Comparison of ENCODE assay signal across 23 cellular contexts in the genomic region with DNA sequence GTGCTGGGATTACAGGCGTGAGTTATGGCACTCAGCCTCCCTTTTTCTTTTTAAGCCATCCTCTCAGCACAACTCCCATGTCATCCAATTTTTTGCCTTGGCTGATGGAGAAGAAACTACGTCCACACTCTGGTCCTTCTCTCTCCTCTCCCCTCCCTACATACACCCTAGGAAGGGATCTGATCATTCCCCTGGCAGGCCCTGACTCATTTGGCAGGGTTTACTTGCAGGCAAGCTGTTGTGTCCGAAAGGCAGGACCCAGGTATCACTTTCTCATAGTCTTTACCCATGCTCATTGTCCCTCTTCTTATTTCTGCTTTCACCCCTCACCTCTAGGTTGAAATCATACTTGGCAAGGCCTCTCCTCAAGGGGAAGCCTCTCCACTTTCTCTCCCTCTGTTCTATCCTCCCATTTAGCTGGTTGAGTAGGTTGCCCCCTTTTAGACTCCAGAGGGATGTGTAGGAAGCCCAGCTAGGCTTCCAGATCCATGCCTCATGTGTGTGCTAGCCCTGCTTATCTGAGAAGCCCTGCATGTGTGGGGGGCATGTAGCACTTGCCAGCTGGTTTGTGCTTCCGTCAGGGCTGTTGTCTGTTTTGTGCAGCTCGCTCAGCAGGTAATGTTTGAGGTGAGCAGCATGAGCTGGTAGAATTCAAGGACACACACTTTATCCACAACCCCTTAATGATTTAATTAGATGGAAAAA. TPM values are rescaled to one million over a fixed set of nuclear protein-coding genes. Genes with fewer than 3 reads are reported as not detected.
DNase-seq lines count a peak whose midpoint lies in the region; ATAC-seq and TF ChIP-seq lines count a peak whose summit lies in the region.
"Had no signal": no experiment of that assay in that cellular context is flagged by ENCODE, and none has a peak within 500 bp of the region (broad histone marks: within the 10 kb centered on the region; RNA-seq: fewer than 3 reads in every experiment).

No MANE protein-coding gene starts in this region.

- no peak for TF ChIP-seq POLR2A in breast epithelium (IDR thresholded peaks at IDR 0.05)

- peaks cover 50 to 62% of the 10 kb centered on the region in 2 experiments for H3K4me1 Mint-ChIP-seq in H9

- no peak overlapping the region for H3K18ac ChIP-seq in H9 (ENCODE audit: insufficient read length, low read depth, low read length)

- H3K9me3 Mint-ChIP-seq in H9 = no peaks in the 10 kb centered on the region
- H3K9me3 Mint-ChIP-seq: GM23338, T-cell had no signal

- no peaks in the 10 kb centered on the region for H4K20me1 ChIP-seq in H9 (ENCODE audit: control insufficient read depth, insufficient read depth, insufficient read length)

- H2BK15ac ChIP-seq in H9 (ENCODE audit: low read depth, low read length) = no peak overlapping the region

- peak overlapping the region in 2 of 3 experiments; percentile 56 to 63; a peak in 5 of 7 replicates for H3K27ac Mint-ChIP-seq in H9
- H3K27ac Mint-ChIP-seq: GM23338, T-cell had no signal

- H3T11ph ChIP-seq in H9 (ENCODE audit: low read length) = no peak overlapping the region

- H3K4me3 ChIP-seq in dorsolateral prefrontal cortex (peak overlapping the region in 37 of 59 donors; percentile 1 to 78 (median 59)), parathyroid adenoma (ENCODE audit: low read depth, low read length) (no peak overlapping the region), breast epithelium (no peak overlapping the region)
- H3K4me3 ChIP-seq: GM23338 had no signal

- no peak overlapping the region for H3K4me2 ChIP-seq in H9 (ENCODE audit: insufficient read depth, insufficient read length, low read length)
- H3K4me2 ChIP-seq in parathyroid adenoma (ENCODE audit: low read length) = no peak overlapping the region
- H3K4me2 ChIP-seq: GM23338, KMS-11 had no signal

- H3K9ac ChIP-seq in H9 (ENCODE audit: extremely low read depth, insufficient read length, low read length) (no peak overlapping the region), parathyroid adenoma (no peak overlapping the region)
- H3K9ac ChIP-seq: KMS-11 had no signal

- H3K79me2 ChIP-seq in H9 (ENCODE audit: insufficient read depth, low read length) (no peaks in the 10 kb centered on the region; the same call in 1 of the 2 replicates), parathyroid adenoma (no peaks in the 10 kb centered on the region)

- no peak for ATAC-seq in HG03039 (IDR thresholded peaks at IDR 0.05; ENCODE audit: unreplicated experiment)
- ATAC-seq: GM23338, PC-3, SK-N-SH treated with all-trans-retinoic acid at 6 μM for 48 hours, T-cell had no signal

- H3K27ac ChIP-seq in H9 (ENCODE audit: insufficient read length, low read depth, low read length) = no peak overlapping the region
- H3K27ac ChIP-seq in dorsolateral prefrontal cortex = peak overlapping the region in 5 of 59 donors; percentile 12 to 94 (median 36)
- H3K27ac ChIP-seq in parathyroid adenoma = peak overlapping the region; percentile 30
- no peak overlapping the region for H3K27ac ChIP-seq in breast epithelium
- H3K27ac ChIP-seq: KMS-11, RWPE1 had no signal

- H3K23ac ChIP-seq in H9 (ENCODE audit: insufficient read length, low read depth, low read length) = no peak overlapping the region

- H3K36me3 Mint-ChIP-seq in H9 (ENCODE audit: insufficient read depth in 1 of 3, low read depth in 3 of 3) = peaks cover 0 to 11% (median 10%) of the 10 kb centered on the region in 3 experiments; a peak in 3 of 7 replicates
- H3K36me3 Mint-ChIP-seq: CD14-positive monocyte, T-cell had no signal

- no CpG with 5 or more reads among the region's 5 CpGs for WGBS in H9 (ENCODE audit: extremely low coverage, insufficient read length, low lambda C conversion rate)

- H3K79me1 ChIP-seq in H9 (ENCODE audit: insufficient read depth, low read depth, low read length, poor library complexity, severe bottlenecking) = no peaks in the 10 kb centered on the region

- H2BK120ac ChIP-seq in H9 (ENCODE audit: low read depth, low read length, poor library complexity, severe bottlenecking) = no peak overlapping the region

- H2BK5ac ChIP-seq in H9 (ENCODE audit: insufficient read length, low read length) = no peak overlapping the region

- DNase-seq in H9 (no peak), NCI-H146 treated with DMSO at 0.1 percent for 48 hours (lab: John Stamatoyannopoulos, UW; ENCODE audit: unreplicated experiment) (peak; percentile 70), dorsolateral prefrontal cortex (peak in 1 of 10 donors; percentile 44), breast epithelium (ENCODE audit: low spot score in 2 of 2) (no peak)
- no peak for DNase-seq in central memory CD4-positive, alpha-beta T cell
- DNase-seq: ACHN, Caco-2, GF-D8, MV-4-11, NCI-H2029, NCI-H2171 treated with DMSO at 0.1 percent for 48 hours, NCI-H446 treated with DMSO at 0.1 percent for 48 hours, NCI-H774, PC-3, SIG-M5, T-cell had no signal

- H3K14ac ChIP-seq in H9 (ENCODE audit: insufficient read depth, low read length) = no peak overlapping the region; the same call in 1 of the 2 replicates

- no peak overlapping the region for H3K56ac ChIP-seq in H9 (ENCODE audit: insufficient read length, low read depth, low read length)

- no peaks in the 10 kb centered on the region for H3K27me3 Mint-ChIP-seq in H9 (ENCODE audit: low read depth)
- H3K27me3 Mint-ChIP-seq: T-cell had no signal

- peaks cover 3% of the 10 kb centered on the region for H3K23me2 ChIP-seq in H9 (ENCODE audit: insufficient read length, low read depth, low read length, poor library complexity, severe bottlenecking)

- no peak overlapping the region for H4K91ac ChIP-seq in H9 (ENCODE audit: insufficient read length, low read depth, low read length)

- no peak overlapping the region for H2AK5ac ChIP-seq in H9 (ENCODE audit: insufficient read length, low read length)

- no peaks in the 10 kb centered on the region for H3K4me1 ChIP-seq in H9 (ENCODE audit: insufficient read depth, low read length)
- H3K4me1 ChIP-seq in parathyroid adenoma = peaks cover 17% of the 10 kb centered on the region
- H3K4me1 ChIP-seq in breast epithelium = no peaks in the 10 kb centered on the region
- H3K4me1 ChIP-seq: Caco-2 had no signal

- H3K4me3 Mint-ChIP-seq in H9 = no peak overlapping the region
- H3K4me3 Mint-ChIP-seq: CD14-positive monocyte, GM23338, T-cell had no signal

- no peak overlapping the region for H2BK20ac ChIP-seq in H9 (ENCODE audit: low read depth, low read length, poor library complexity, severe bottlenecking)

- intact Hi-C loops in dorsolateral prefrontal cortex (cut with DNase I) = no loop called here
- intact Hi-C loops in breast epithelium (cut with DNase I; ENCODE audit: low total_unique reads) = no loop called here

- H4K8ac ChIP-seq in H9 (replicated peaks; ENCODE audit: insufficient read length, low read depth, low read length) = no peak overlapping the region

- H3K36me3 ChIP-seq in parathyroid adenoma (ENCODE audit: control insufficient read depth, insufficient read depth, low read length) = no peaks in the 10 kb centered on the region
- H3K36me3 ChIP-seq in breast epithelium = no peaks in the 10 kb centered on the region

- H3K4ac ChIP-seq in H9 (ENCODE audit: low read depth, low read length) = no peak overlapping the region

- no peak overlapping the region for H2AFZ ChIP-seq in H9 (ENCODE audit: low read length)
- H2AFZ ChIP-seq in parathyroid adenoma = no peak overlapping the region
- H2AFZ ChIP-seq: GM23338 had no signal

- H2BK12ac ChIP-seq in H9 (ENCODE audit: insufficient read length, low read depth, low read length) = no peak overlapping the region

- H3K27me3 ChIP-seq in H9 (ENCODE audit: insufficient read depth, low read length) = peaks cover 5% of the 10 kb centered on the region; the same call in 1 of the 2 replicates
- no peaks in the 10 kb centered on the region for H3K27me3 ChIP-seq in dorsolateral prefrontal cortex
- no peaks in the 10 kb centered on the region for H3K27me3 ChIP-seq in parathyroid adenoma (ENCODE audit: control insufficient read depth, insufficient read depth, low read length)
- H3K27me3 ChIP-seq in breast epithelium = no peaks in the 10 kb centered on the region

- H3K9me3 ChIP-seq in H9 (ENCODE audit: control insufficient read depth, low read depth, low read length) (no peaks in the 10 kb centered on the region), parathyroid adenoma (ENCODE audit: control insufficient read depth, low read length) (no peaks in the 10 kb centered on the region), breast epithelium (no peaks in the 10 kb centered on the region)
- H3K9me3 ChIP-seq: Caco-2 had no signal

- TF ChIP-seq CTCF in H9 (conservative IDR thresholded peaks at IDR 0.05) (no peak), dorsolateral prefrontal cortex (IDR thresholded peaks at IDR 0.05 in 54 of 56, conservative IDR thresholded peaks at IDR 0.05 in 2 of 56; ENCODE audit: low read depth in 1 of 56, partially characterized antibody in 56 of 56) (no peak), parathyroid adenoma (IDR thresholded peaks at IDR 0.05) (no peak), breast epithelium (IDR thresholded peaks at IDR 0.05) (no peak)

- H4K5ac ChIP-seq in H9 (ENCODE audit: insufficient read length, low read depth, low read length) = no peak overlapping the region

RNA-seq across cellular contexts. Expression of a gene that starts 14.8 kb away (rescaled TPM):
- total RNA-seq in H9 (2021) (20.4 and 23.4 TPM in 2 replicates), dorsolateral prefrontal cortex (10 to 100 TPM in 109 of 120 experiments, 1 to 10 TPM in 11; 5.0 to 21.8 (median 13.1) TPM), breast epithelium (under 1 TPM in 2 of 3 donors, not detected in 1; 0.33 to 0.59 TPM)

RNA-seq across cellular contexts. Expression of a gene that starts 36.0 kb away (rescaled TPM):
- 27.7 and 28.3 TPM in 2 replicates for total RNA-seq in H9 (2021)
- total RNA-seq in dorsolateral prefrontal cortex = 100 to 1,000 TPM in 21 of 120 experiments, 10 to 100 TPM in 99; 58.4 to 148 (median 88.8) TPM
- total RNA-seq in breast epithelium = 100 to 1,000 TPM in 1 of 3 donors, 10 to 100 TPM in 2; 45.0 to 113 (median 100.0) TPM

Comparison
In these comparisons a context has a peak if more than half of its experiments do, and no peak if none do; other contexts are left out.
1. H3K4me3 ChIP-seq: peak in dorsolateral prefrontal cortex (37 of 59); none in parathyroid adenoma (single experiment) and breast epithelium (0 of 3).